ENCODE assay signal across 9 cellular contexts in the genomic region with DNA sequence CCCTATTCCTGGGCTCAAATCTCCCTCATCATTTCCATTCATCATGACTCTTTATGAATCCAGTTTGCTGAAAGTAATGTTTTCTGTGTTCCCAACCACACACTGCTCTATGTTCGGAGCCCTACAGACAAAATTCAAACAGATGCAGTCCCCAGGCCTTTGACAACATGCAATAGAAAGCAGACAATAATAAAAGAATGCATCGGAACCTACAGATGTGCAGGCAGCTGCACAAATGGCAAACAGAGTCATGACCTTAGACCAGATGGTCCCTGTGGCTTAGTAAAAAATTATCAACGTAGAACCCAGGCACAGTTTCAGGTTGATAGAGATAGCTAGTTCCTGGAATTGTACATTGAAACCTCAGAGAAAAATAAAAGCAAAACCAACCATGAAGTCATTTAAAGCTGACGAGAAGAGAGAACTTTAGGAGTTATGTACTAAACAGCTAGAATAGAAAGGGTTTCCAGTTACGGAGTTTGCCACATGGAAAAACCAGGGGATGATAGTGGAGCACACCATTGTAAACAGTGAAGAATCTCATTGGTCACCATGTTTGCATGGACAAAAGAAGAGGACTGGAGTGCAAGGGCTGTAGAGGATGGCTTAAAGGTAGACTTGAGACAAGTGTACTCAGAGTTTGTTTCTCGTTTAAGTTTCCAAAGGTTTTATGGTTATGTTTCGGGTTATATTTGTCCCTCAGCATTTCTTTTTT.
DNase-seq lines count a peak whose midpoint lies in the region; ATAC-seq and TF ChIP-seq lines count a peak whose summit lies in the region.
"Had no signal": no experiment of that assay in that cellular context is flagged by ENCODE, and none has a peak within 500 bp of the region (broad histone marks: within the 10 kb centered on the region; RNA-seq: fewer than 3 reads in every experiment).

No MANE protein-coding gene starts in this region.

- H3K27ac ChIP-seq in DND-41 (ENCODE audit: low read length) (peak overlapping the region; percentile 85), brain microvascular endothelial cell (no peak overlapping the region)

- in situ Hi-C loops in brain microvascular endothelial cell (cut with HindIII; ENCODE audit: low pct_ligation_motif_present, low sequenced_read_pairs), result no loop called here

- H3K9ac ChIP-seq in DND-41 (ENCODE audit: low read depth, low read length), result no peak overlapping the region

- peaks cover 38% of the 10 kb centered on the region for H3K4me1 ChIP-seq in DND-41 (ENCODE audit: insufficient read depth, low read length)

- no peaks in the 10 kb centered on the region for H3K79me2 ChIP-seq in DND-41 (ENCODE audit: insufficient read depth, low read length)

- H3K36me3 ChIP-seq in DND-41 (ENCODE audit: insufficient read depth, low read length), result no peaks in the 10 kb centered on the region
- no peaks in the 10 kb centered on the region for H3K36me3 ChIP-seq in brain microvascular endothelial cell (replicated peaks)
- H3K36me3 ChIP-seq: upper lobe of left lung had no signal

- peak overlapping the region; percentile 63 for H2AFZ ChIP-seq in DND-41 (ENCODE audit: low read depth, low read length)

- peak; percentile 24 for DNase-seq in DND-41
- DNase-seq in activated CD8-positive, alpha-beta memory T cell treated with anti-CD3 and anti-CD28 coated beads, Interleukin-2, amount 50 U/mL, for 48 hours, result peak; percentile 62
- DNase-seq in brain microvascular endothelial cell, result no peak
- DNase-seq in NK-92 (lab: John Stamatoyannopoulos, UW; ENCODE audit: unreplicated experiment), result no peak
- no peak for DNase-seq in MV-4-11 (lab: John Stamatoyannopoulos, UW)
- no peak for DNase-seq in SW480 (ENCODE audit: low spot score)

- H3K4me3 ChIP-seq in DND-41 (ENCODE audit: low read depth in 1 of 2, low read length in 2 of 2), result no peak overlapping the region
- H3K4me3 ChIP-seq in brain microvascular endothelial cell (ENCODE audit: low read depth, low read length), result no peak overlapping the region
- H3K4me3 ChIP-seq: upper lobe of left lung had no signal

- H3K4me2 ChIP-seq in DND-41 (ENCODE audit: insufficient read depth, low read length), result peak overlapping the region; percentile 9; the same call in 1 of the 2 replicates

- H3K27me3 ChIP-seq in DND-41 (ENCODE audit: insufficient read depth, low read length, poor library complexity) (no peaks in the 10 kb centered on the region), brain microvascular endothelial cell (replicated peaks) (no peaks in the 10 kb centered on the region)
- H3K27me3 ChIP-seq: upper lobe of left lung had no signal

- TF ChIP-seq CTCF in DND-41 (IDR thresholded peaks at IDR 0.05; ENCODE audit: borderline replicate concordance, extremely low read depth, low read length, poor library complexity, severe bottlenecking), result no peak
- TF ChIP-seq CTCF in brain microvascular endothelial cell (IDR thresholded peaks at IDR 0.05; ENCODE audit: low read depth, low read length, missing control alignments), result no peak

- H3K9me3 ChIP-seq in DND-41 (ENCODE audit: insufficient read depth, low read length, severe bottlenecking), result no peaks in the 10 kb centered on the region
- H3K9me3 ChIP-seq: upper lobe of left lung had no signal

- H4K20me1 ChIP-seq in DND-41 (ENCODE audit: insufficient read depth, low read length), result no peaks in the 10 kb centered on the region

- ATAC-seq in DND-41 (ENCODE audit: insufficient read depth, low read depth) (peak; percentile 58), GM19438 (IDR thresholded peaks at IDR 0.05; ENCODE audit: low read depth, unreplicated experiment) (peak; percentile 83), HG03095 (IDR thresholded peaks at IDR 0.05; ENCODE audit: unreplicated experiment) (peak; percentile 80)

Comparison
In these comparisons a context has a peak if more than half of its experiments do, and no peak if none do; other contexts are left out.
1. DNase-seq: peak in DND-41 (single experiment) and activated CD8-positive, alpha-beta memory T cell treated with anti-CD3 and anti-CD28 coated beads, Interleukin-2, amount 50 U/mL, for 48 hours (single experiment); none in brain microvascular endothelial cell (single experiment), NK-92 (single experiment), MV-4-11 (single experiment) and SW480 (single experiment).
2. Peak in every context shown above with its lines, with median percentiles within 50 percentile points of each other: ATAC-seq.